In genomic region chr12:25864287-25864686, GRCh38 we compare ENCODE assay signal across 20 cellular contexts.
"Had no signal": no experiment of that assay in that cellular context is flagged by ENCODE, and none has a peak within 500 bp of the region (broad histone marks: within the 10 kb centered on the region; RNA-seq: fewer than 3 reads in every experiment).

No MANE protein-coding gene starts in this region.

- FAIRE-seq: kidney had no signal

- H3K9me3 Mint-ChIP-seq: activated T-helper 1 cell treated with anti-CD3 and anti-CD28 coated beads, Interleukin-12 subunit alpha, Interleukin-12 subunit beta, Interleukin-2, Interleukin-4 antibody, amounts not matched to agents 30 ng/mL and 10 ng/mL and 1 ng/mL, durations not matched to agents 14 hours and 24 hours and 36 hours had no signal

- DNase-seq: activated CD4-positive, alpha-beta T cell treated with anti-CD3 and anti-CD28 coated beads, Interleukin-2, amount 50 U/mL, for 1 hour; activated CD8-positive, alpha-beta memory T cell treated with anti-CD3 and anti-CD28 coated beads for 24 hours; activated naive CD4-positive, alpha-beta T cell treated with Interleukin-2 at 50 U/mL for 16 hours; activated naive CD8-positive, alpha-beta T cell treated with anti-CD3 and anti-CD28 coated beads, Interleukin-2, amount 50 U/mL, for 24 hours; caudate nucleus; glutamatergic neuron; hypothalamus; kidney; left lung; mammary epithelial cell; mucosa of descending colon; naive thymus-derived CD4-positive, alpha-beta T cell; ovary; stimulated activated CD4-positive, alpha-beta T cell treated with anti-CD3 and anti-CD28 coated beads, Interleukin-12 subunit alpha, Interleukin-12 subunit beta, amount 100 ng/mL, for 4 hours; stimulated activated CD4-positive, alpha-beta T cell treated with anti-CD3 and anti-CD28 coated beads, Interleukin-2, amount 100 ng/mL, for 24 hours had no signal

- H3K4me3 ChIP-seq: coronary artery, left lung, mucosa of descending colon, ovary, thoracic aorta had no signal

- H3K4me3 Mint-ChIP-seq: activated naive CD8-positive, alpha-beta T cell treated with anti-CD3 and anti-CD28 coated beads, Interleukin-2, amount 50 U/mL, for 24 hours; activated T-helper 1 cell treated with anti-CD3 and anti-CD28 coated beads, Interleukin-12 subunit alpha, Interleukin-12 subunit beta, Interleukin-2, Interleukin-4 antibody, amounts not matched to agents 30 ng/mL and 10 ng/mL and 1 ng/mL, durations not matched to agents 14 hours and 24 hours and 36 hours; naive thymus-derived CD4-positive, alpha-beta T cell had no signal

- ATAC-seq: activated CD4-positive, CD25-positive, alpha-beta regulatory T cell treated with anti-CD3 and anti-CD28 coated beads, Interleukin-2, amount 50 U/mL, for 24 hours; activated naive CD8-positive, alpha-beta T cell treated with anti-CD3 and anti-CD28 coated beads, Interleukin-2, amount 50 U/mL, for 24 hours; esophagus mucosa; left lung; mucosa of descending colon; naive thymus-derived CD4-positive, alpha-beta T cell had no signal

- H3K27ac Mint-ChIP-seq: activated naive CD8-positive, alpha-beta T cell treated with anti-CD3 and anti-CD28 coated beads, Interleukin-2, amount 50 U/mL, for 24 hours; activated T-helper 1 cell treated with anti-CD3 and anti-CD28 coated beads, Interleukin-12 subunit alpha, Interleukin-12 subunit beta, Interleukin-2, Interleukin-4 antibody, amounts not matched to agents 30 ng/mL and 10 ng/mL and 1 ng/mL, durations not matched to agents 14 hours and 24 hours and 36 hours; naive thymus-derived CD4-positive, alpha-beta T cell had no signal
